In the genomic region with DNA sequence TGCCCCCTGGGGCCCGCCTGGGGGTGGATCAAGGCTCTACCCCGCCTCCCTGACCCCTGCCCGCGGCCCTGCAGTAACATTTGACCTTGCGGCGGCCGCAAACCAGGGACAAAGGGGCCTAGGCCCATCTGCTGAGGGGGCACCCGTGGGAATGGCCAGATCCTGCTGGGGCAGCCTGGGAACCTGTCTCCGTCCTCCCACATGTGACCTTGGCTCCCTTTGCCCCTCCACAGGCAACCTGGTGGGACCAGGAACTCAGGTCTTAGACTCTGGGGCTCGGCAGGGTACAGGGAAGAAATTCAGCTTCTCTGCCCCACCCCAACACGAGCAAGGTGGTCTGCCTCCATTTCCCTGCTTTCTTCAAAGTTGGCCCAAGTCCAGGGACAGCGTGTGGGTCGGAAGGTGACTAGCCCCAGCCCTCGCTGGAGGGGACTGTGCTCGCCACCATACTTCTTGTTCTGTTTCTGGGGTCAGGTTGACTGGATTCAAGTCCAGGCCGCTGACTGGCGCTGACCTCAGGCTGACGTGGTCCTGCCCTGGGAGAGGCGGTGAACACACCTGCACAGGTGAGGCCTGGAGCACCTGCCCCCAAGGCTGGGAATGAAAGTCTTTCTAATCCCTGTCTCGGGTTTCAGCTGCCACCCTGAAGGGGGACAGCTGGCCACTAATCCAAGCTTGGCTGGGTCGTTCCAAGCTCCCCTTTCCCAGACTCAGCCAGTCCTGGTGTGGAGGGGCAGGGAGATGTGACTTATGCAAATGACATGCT, we compare ENCODE assay signal across 1 cellular context.
TF ChIP-seq lines count a peak whose summit lies in the region.

No MANE protein-coding gene starts in this region.

TF ChIP-seq in HepG2, 621 proteins besides CTCF, POLR2A, EP300 and RAD21 (continued from another document and continues in another):
- TF ChIP-seq SNAI1 (CRISPR knock-in tag; IDR thresholded peaks at IDR 0.05; ENCODE audit: borderline replicate concordance) (peak; percentile 59; the same call in 1 of the 2 replicates), ZNF430 (CRISPR knock-in tag; IDR thresholded peaks at IDR 0.05) (peak; percentile 94), ZNF335 (CRISPR knock-in tag; IDR thresholded peaks at IDR 0.05) (no peak), ZNF674 (CRISPR knock-in tag; IDR thresholded peaks at IDR 0.05; ENCODE audit: low read depth) (no peak), ZNF737 (CRISPR knock-in tag; IDR thresholded peaks at IDR 0.05; ENCODE audit: borderline replicate concordance) (no peak), ZNF557 (CRISPR knock-in tag; IDR thresholded peaks at IDR 0.05) (no peak), MLX (CRISPR knock-in tag; IDR thresholded peaks at IDR 0.05) (peak; percentile 78; the same call in 1 of the 2 replicates), ETV5 (CRISPR knock-in tag; IDR thresholded peaks at IDR 0.05; ENCODE audit: borderline replicate concordance) (0 out of 2 replicates have a peak, but pooled peaks have one; percentile 26), HOXD1 (CRISPR knock-in tag; IDR thresholded peaks at IDR 0.05) (0 out of 2 replicates have a peak, but pooled peaks have one; percentile 62), ZNF883 (CRISPR knock-in tag; IDR thresholded peaks at IDR 0.05; ENCODE audit: not compliant biosample characterization) (no peak), SOX6 (IDR thresholded peaks at IDR 0.05) (no peak), SOX6 (CRISPR knock-in tag; IDR thresholded peaks at IDR 0.05) (peak; percentile 96), ZNF672 (CRISPR knock-in tag; IDR thresholded peaks at IDR 0.05) (no peak), ZNF292 (CRISPR knock-in tag; IDR thresholded peaks at IDR 0.05; ENCODE audit: borderline replicate concordance, low read depth) (peak; percentile 81), MED13 (CRISPR knock-in tag; IDR thresholded peaks at IDR 0.05) (peak; percentile 82; the same call in 1 of the 2 replicates), RCOR2 (CRISPR knock-in tag; IDR thresholded peaks at IDR 0.05) (peak; percentile 72; the same call in 1 of the 2 replicates), FIP1L1 (IDR thresholded peaks at IDR 0.05; ENCODE audit: borderline replicate concordance, insufficient read depth, low read depth, low read length) (no peak), ZFP37 (CRISPR knock-in tag; IDR thresholded peaks at IDR 0.05; ENCODE audit: borderline replicate concordance) (no peak), ZFAT (CRISPR knock-in tag; conservative IDR thresholded peaks at IDR 0.05) (no peak), NR2F6 (IDR thresholded peaks at IDR 0.05) (peak; percentile 100), NR2F6 (CRISPR knock-in tag; IDR thresholded peaks at IDR 0.05) (peak; percentile 100), NFIC (IDR thresholded peaks at IDR 0.05; ENCODE audit: low read length) (peak; percentile 66; the same call in 1 of the 2 replicates), NCOA1 (CRISPR knock-in tag; IDR thresholded peaks at IDR 0.05) (peak; percentile 93; the same call in 1 of the 2 replicates), ZSCAN9 (CRISPR knock-in tag; IDR thresholded peaks at IDR 0.05; ENCODE audit: borderline replicate concordance) (peak; percentile 59; the same call in 1 of the 2 replicates), ZNF543 (CRISPR knock-in tag; IDR thresholded peaks at IDR 0.05) (0 out of 2 replicates have a peak, but pooled peaks have one; percentile 54), ZNF512B (CRISPR knock-in tag; IDR thresholded peaks at IDR 0.05; ENCODE audit: borderline replicate concordance) (peak; percentile 81; the same call in 1 of the 2 replicates), ARID4A (CRISPR knock-in tag; IDR thresholded peaks at IDR 0.05; ENCODE audit: borderline replicate concordance) (peak; percentile 86; the same call in 1 of the 2 replicates), FOSL2 (CRISPR knock-in tag; IDR thresholded peaks at IDR 0.05) (peak; percentile 82), ZNF253 (CRISPR knock-in tag; IDR thresholded peaks at IDR 0.05; ENCODE audit: borderline replicate concordance) (peak; percentile 84; the same call in 1 of the 2 replicates), SP1 (IDR thresholded peaks at IDR 0.05) (no peak), SP1 (CRISPR knock-in tag; IDR thresholded peaks at IDR 0.05) (peak; percentile 61), ZNF350 (CRISPR knock-in tag; IDR thresholded peaks at IDR 0.05; ENCODE audit: borderline replicate concordance, low read depth) (peak; percentile 77), MED8 (CRISPR knock-in tag; IDR thresholded peaks at IDR 0.05; ENCODE audit: insufficient replicate concordance) (peak; percentile 96), ZMYM4 (CRISPR knock-in tag; IDR thresholded peaks at IDR 0.05) (peak; percentile 70), ZNF276 (CRISPR knock-in tag; IDR thresholded peaks at IDR 0.05; ENCODE audit: low read depth) (no peak), NFE2 (CRISPR knock-in tag; IDR thresholded peaks at IDR 0.05) (no peak), ZNF136 (CRISPR knock-in tag; IDR thresholded peaks at IDR 0.05; ENCODE audit: low read depth) (no peak), MED1 (CRISPR knock-in tag; IDR thresholded peaks at IDR 0.05) (peak; percentile 85), ELF3 (CRISPR knock-in tag; IDR thresholded peaks at IDR 0.05) (peak; percentile 64), NFYB (CRISPR knock-in tag; IDR thresholded peaks at IDR 0.05) (no peak), NR2F2 (IDR thresholded peaks at IDR 0.05; ENCODE audit: borderline replicate concordance, low read depth) (peak; percentile 100), ZNF788 (CRISPR knock-in tag; IDR thresholded peaks at IDR 0.05; ENCODE audit: borderline replicate concordance) (peak; percentile 88; the same call in 1 of the 2 replicates), PHF21A (CRISPR knock-in tag; IDR thresholded peaks at IDR 0.05) (peak; percentile 98), CCDC6 (CRISPR knock-in tag; IDR thresholded peaks at IDR 0.05) (no peak), HIVEP1 (CRISPR knock-in tag; IDR thresholded peaks at IDR 0.05) (peak; percentile 98), ARID5B (CRISPR knock-in tag; IDR thresholded peaks at IDR 0.05) (peak; percentile 94), ZNF564 (CRISPR knock-in tag; IDR thresholded peaks at IDR 0.05) (0 out of 2 replicates have a peak, but pooled peaks have one; percentile 55), KLF9 (CRISPR knock-in tag; IDR thresholded peaks at IDR 0.05; ENCODE audit: low read depth) (no peak)
- TF ChIP-seq, protein P1, sequence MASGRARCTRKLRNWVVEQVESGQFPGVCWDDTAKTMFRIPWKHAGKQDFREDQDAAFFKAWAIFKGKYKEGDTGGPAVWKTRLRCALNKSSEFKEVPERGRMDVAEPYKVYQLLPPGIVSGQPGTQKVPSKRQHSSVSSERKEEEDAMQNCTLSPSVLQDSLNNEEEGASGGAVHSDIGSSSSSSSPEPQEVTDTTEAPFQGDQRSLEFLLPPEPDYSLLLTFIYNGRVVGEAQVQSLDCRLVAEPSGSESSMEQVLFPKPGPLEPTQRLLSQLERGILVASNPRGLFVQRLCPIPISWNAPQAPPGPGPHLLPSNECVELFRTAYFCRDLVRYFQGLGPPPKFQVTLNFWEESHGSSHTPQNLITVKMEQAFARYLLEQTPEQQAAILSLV (CRISPR knock-in tag; IDR thresholded peaks at IDR 0.05; ENCODE audit: borderline replicate concordance): peak; percentile 82; the same call in 1 of the 2 replicates
- TF ChIP-seq, protein P2, sequence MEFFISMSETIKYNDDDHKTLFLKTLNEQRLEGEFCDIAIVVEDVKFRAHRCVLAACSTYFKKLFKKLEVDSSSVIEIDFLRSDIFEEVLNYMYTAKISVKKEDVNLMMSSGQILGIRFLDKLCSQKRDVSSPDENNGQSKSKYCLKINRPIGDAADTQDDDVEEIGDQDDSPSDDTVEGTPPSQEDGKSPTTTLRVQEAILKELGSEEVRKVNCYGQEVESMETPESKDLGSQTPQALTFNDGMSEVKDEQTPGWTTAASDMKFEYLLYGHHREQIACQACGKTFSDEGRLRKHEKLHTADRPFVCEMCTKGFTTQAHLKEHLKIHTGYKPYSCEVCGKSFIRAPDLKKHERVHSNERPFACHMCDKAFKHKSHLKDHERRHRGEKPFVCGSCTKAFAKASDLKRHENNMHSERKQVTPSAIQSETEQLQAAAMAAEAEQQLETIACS (CRISPR knock-in tag; IDR thresholded peaks at IDR 0.05): peak; percentile 50; the same call in 1 of the 2 replicates
